8 cellular contexts compared by ENCODE assay signal in genomic region chr15:45522179-45522930, GRCh38. TPM values are rescaled to one million over a fixed set of nuclear protein-coding genes. Genes with fewer than 3 reads are reported as not detected.
DNase-seq lines count a peak whose midpoint lies in the region; ATAC-seq, FAIRE-seq and TF ChIP-seq lines count a peak whose summit lies in the region.

Gene SLC30A4 (minus strand): TSS chr15:45522755. CDS start chr15:45522354, 401 bp downstream.

- TF ChIP-seq POLR2A in GM12878 (IDR thresholded peaks at IDR 0.05; ENCODE audit: low read depth, low read length), result peak; percentile 41; the same call in 1 of the 2 replicates

- H4K20me1 ChIP-seq in GM12878 (ENCODE audit: control insufficient read depth, insufficient read depth), result no peaks in the 10 kb centered on the region

- no peak for TF ChIP-seq RAD21 in GM12878 (IDR thresholded peaks at IDR 0.05; ENCODE audit: insufficient read depth, low read depth, low read length)

- intact Hi-C loops in GM12878 (cut with micrococcal nuclease; ENCODE audit: unreplicated experiment), result loop anchor here (2.0 to 5.0 kb wide), 2 partner anchors 65 to 90 kb away; partner anchors contain the start of gene BLOC1S6

- H3K36me3 ChIP-seq in GM12878 (ENCODE audit: control insufficient read depth in 2 of 2, insufficient read depth in 2 of 2, low read length in 1 of 2), result no peaks in the 10 kb centered on the region

- CTCF ChIA-PET in GM12878 (lab: Yijun Ruan, JAX), result interaction anchor here (0.7 to 2.8 kb wide), 8 partner anchors 10 to 92 kb away, joined by 3 to 12 read pairs (median 4); no protein-coding TSS in a partner anchor

- TF ChIP-seq CTCF in GM20000 (IDR thresholded peaks at IDR 0.05; ENCODE audit: extremely low read depth, missing control alignments), result peak; percentile 16
- peak in 2 of 3 experiments; percentile 25 to 28; a peak in 3 of 6 replicates for TF ChIP-seq CTCF in GM12878 (IDR thresholded peaks at IDR 0.05 in 2 of 3, conservative IDR thresholded peaks at IDR 0.05 in 1 of 3; ENCODE audit: control insufficient read depth in 2 of 3, extremely low read depth in 1 of 3, insufficient read depth in 1 of 3, low read depth in 3 of 3, low read length in 3 of 3)

- SMC1A ChIA-PET in GM12878 (lab: Charles Lee; ENCODE audit: uncharacterized antibody, unreplicated experiment), result interaction anchor here (0.8 to 1.7 kb wide), 8 partner anchors 51 to 91 kb away, joined by 3 to 12 read pairs (median 4); partner anchors contain the start of gene BLOC1S6

- no TSS peak for BruUV-seq in GM12878 (replicated peaks; lab: Mats Ljungman, UMichigan)

- no peaks in the 10 kb centered on the region; a peak in 1 of 4 replicates for H3K27me3 ChIP-seq in GM12878 (replicated peaks in 1 of 2; ENCODE audit: control insufficient read depth in 2 of 2, insufficient read depth in 2 of 2, low read length in 1 of 2)

- 1% methylated on average over 82 of the region's 103 CpGs for WGBS in GM12878 (ENCODE audit: insufficient coverage, insufficient replicate concordance, low lambda C conversion rate, missing lambda C conversion rate)

- in situ Hi-C loops in Caki2 (cut with HindIII; ENCODE audit: low pct_unique_long_range_greater_than_20kb, low sequenced_read_pairs), result no loop called here
- in situ Hi-C loops in GM12878 (cut with MboI), result no loop called here

- H3K4me3 ChIP-seq in GM12878, result peak within 1 kb of the TSS; percentile 56; the same call in 1 of the 2 replicates
- peak within 1 kb of the TSS; percentile 51 for H3K4me3 ChIP-seq in iPS-11a (ENCODE audit: low read depth, low read length)
- peak within 1 kb of the TSS; percentile 70 for H3K4me3 ChIP-seq in skeletal muscle cell (ENCODE audit: low read depth, low read length)

- RAD21 ChIA-PET in GM12878 (lab: Charles Lee; ENCODE audit: unreplicated experiment), result interaction anchor here (0.7 to 1.3 kb wide), 2 partner anchors 65 to 89 kb away, joined by 3 to 5 read pairs; no protein-coding TSS in a partner anchor

- POLR2A ChIA-PET in GM12878 (lab: Charles Lee), result interaction anchor here (0.5 to 1.0 kb wide), 4 partner anchors 20 to 115 kb away, joined by 3 to 4 read pairs (median 4); partner anchors contain the start of gene BLOC1S6

- H3K4me1 ChIP-seq in GM12878 (ENCODE audit: control insufficient read depth, insufficient read depth, low read length), result peaks cover 4% of the 10 kb centered on the region; the same call in 1 of the 2 replicates

- H3K4me2 ChIP-seq in GM12878 (ENCODE audit: control insufficient read depth, insufficient read depth), result peak within 1 kb of the TSS; percentile 97

- DNase-seq in Caki2 (ENCODE audit: low read depth) (peak; percentile 72), GM20000 (ENCODE audit: low spot score) (peak; percentile 93), HT-29 (ENCODE audit: low spot score) (peak; percentile 25), T1000 (lab: John Stamatoyannopoulos, UW) (peak; percentile 23), GM12878 (ENCODE audit: low read depth, low spot score) (no peak), skeletal muscle cell (ENCODE audit: low read depth) (peak; percentile 7), NCI-H1694 (lab: John Stamatoyannopoulos, UW) (no peak)

- ATAC-seq in GM12878, result peak; percentile 89

- H3K9ac ChIP-seq in GM12878 (ENCODE audit: control insufficient read depth, insufficient read depth, low read length), result peak within 1 kb of the TSS; percentile 32; the same call in 1 of the 2 replicates

- TF ChIP-seq EP300 in GM12878 (IDR thresholded peaks at IDR 0.05; ENCODE audit: borderline replicate concordance in 1 of 2, control insufficient read depth in 1 of 2, low read depth in 2 of 2, low read length in 2 of 2), result no peak

- peak within 1 kb of the TSS; percentile 86 for H2AFZ ChIP-seq in GM12878 (ENCODE audit: control insufficient read depth, low read depth, low read length)

- FAIRE-seq in GM12878 (lab: Jason Lieb, UNC), result peak; percentile 54

- H3K9me3 ChIP-seq in GM12878 (replicated peaks; ENCODE audit: control insufficient read depth, insufficient read depth, low read length), result no peaks in the 10 kb centered on the region

- no peak within 1 kb of the TSS for H3K27ac ChIP-seq in GM12878 (ENCODE audit: control insufficient read depth, insufficient read depth)

- no peaks in the 10 kb centered on the region for H3K79me2 ChIP-seq in GM12878 (ENCODE audit: control insufficient read depth, insufficient read depth, low read length)

TF ChIP-seq in GM12878, 131 proteins besides CTCF, POLR2A, EP300 and RAD21 (continues in another document):
- TF ChIP-seq BACH1 (IDR thresholded peaks at IDR 0.05; ENCODE audit: borderline replicate concordance) (peak; percentile 83; the same call in 1 of the 2 replicates), ZSCAN29 (IDR thresholded peaks at IDR 0.05) (no peak), RCOR1 (conservative IDR thresholded peaks at IDR 0.05; ENCODE audit: low read depth, low read length) (no peak), CEBPZ (IDR thresholded peaks at IDR 0.05; ENCODE audit: low read depth, low read length) (no peak), BRCA1 (IDR thresholded peaks at IDR 0.05; ENCODE audit: low read depth, low read length) (no peak), ZNF687 (IDR thresholded peaks at IDR 0.05) (no peak; the same call in 1 of the 2 replicates), IKZF1 (conservative IDR thresholded peaks at IDR 0.05) (peak; percentile 79)

RNA-seq across cellular contexts. Expression of gene SLC30A4, which starts in this region (rescaled TPM):
- 1.0 and 3.0 TPM in 2 replicates for total RNA-seq in Caki2 (2014; rRNA removed; shearing (Covaris generic); ENCODE audit: low replicate concordance)
- 0.03 and 0.10 TPM in 2 replicates for total RNA-seq in HT-29 (2014; rRNA removed; shearing (Covaris generic))
- total RNA-seq in GM12878 (2013; cell fraction: nucleolus; rRNA removed), result 0.88 and 1.1 TPM in 2 replicates
- total RNA-seq in GM12878 (2014; rRNA removed) (0.17 and 0.22 TPM in 2 replicates), GM12878 (2014; rRNA removed; fragmentation: Illumina TruSeq; extraction: Trizol) (0.28 and 0.31 TPM in 2 replicates), GM12878 (2021) (0.26 and 0.29 TPM in 2 replicates)
- 0.24 TPM for polyA plus RNA-seq in GM12878 (2011; ENCODE audit: low read depth)
- polyA plus RNA-seq in GM12878 (2011; rRNA removed) (0.06 and 0.07 TPM in 2 replicates), GM12878 (2014; fragmentation: Illumina TruSeq; extraction: Trizol) (0.18 and 0.41 TPM in 2 replicates), GM12878 (2014; fragmentation: Nextera tagmentation; extraction: Ambion mirVana) (under 1 TPM; 0.16 to 0.29 TPM), GM12878 (2014; rRNA removed) (0.06 and 0.23 TPM in 2 replicates), GM12878 (2016; fragmentation: Nextera tagmentation; extraction: Ambion mirVana) (under 1 TPM; 0.05 to 0.23 TPM)
- 0.01 and 0.03 TPM in 2 replicates for polyA plus RNA-seq in GM12878 (2011; cell fraction: cytosol; rRNA removed)
- 0.03 and 0.04 TPM in 2 replicates for polyA plus RNA-seq in GM12878 (2011; cell fraction: nucleus; rRNA removed)
- polyA plus RNA-seq in GM12878 (2012), result 0.27 and 0.45 TPM in 2 replicates
- 0.05 and 0.07 TPM in 2 replicates for polyA minus RNA-seq in GM12878 (2011; rRNA and poly(A)+ RNA removed)
- polyA minus RNA-seq in GM12878 (2011; cell fraction: cytosol; rRNA and poly(A)+ RNA removed), result 0.40 TPM in 1 of 2 replicates, not detected in the other
- polyA minus RNA-seq in GM12878 (2011; cell fraction: nucleus; rRNA and poly(A)+ RNA removed), result 0.10 and 0.12 TPM in 2 replicates

Comparison
In these comparisons a context has a peak if more than half of its experiments do, and no peak if none do; other contexts are left out.
1. Peak in DNase-seq in HT-29; RNA of the gene not detected or under 1 TPM.
2. DNase-seq: peak in Caki2 (single experiment), GM20000 (single experiment), T1000 (single experiment) and skeletal muscle cell (single experiment); none in GM12878 (single experiment) and NCI-H1694 (single experiment).
3. Peak in every context shown above with its lines, with median percentiles within 50 percentile points of each other: H3K4me3 ChIP-seq.